ENCODE assay signal across 19 cellular contexts in genomic region chr6:113676972-113677371, GRCh38.
DNase-seq lines count a peak whose midpoint lies in the region; ATAC-seq, FAIRE-seq and TF ChIP-seq lines count a peak whose summit lies in the region.
"Had no signal": no experiment of that assay in that cellular context is flagged by ENCODE, and none has a peak within 500 bp of the region (broad histone marks: within the 10 kb centered on the region; RNA-seq: fewer than 3 reads in every experiment).

No MANE protein-coding gene starts in this region.

- no peak overlapping the region for H3K56ac ChIP-seq in H1 (replicated peaks; ENCODE audit: insufficient read length, low read depth, low read length)

- POLR2A ChIA-PET in H1 (lab: Charles Lee; ENCODE audit: partially characterized antibody) = no interaction called here

- H3K23ac ChIP-seq in H1 (ENCODE audit: insufficient read length) = no peak overlapping the region

- H3K4me2 ChIP-seq in H1 (ENCODE audit: insufficient read depth in 1 of 2, low read depth in 2 of 2, low read length in 2 of 2) = no peak overlapping the region
- H3K4me2 ChIP-seq in neural progenitor cell = no peak overlapping the region
- H3K4me2 ChIP-seq: BLaER1 treated with 17β-estradiol and CSF1 and Interleukin-3, amounts not matched to agents 10 nM and 100 nM had no signal

- no peaks in the 10 kb centered on the region for H3K79me1 ChIP-seq in H1 (ENCODE audit: low read depth, low read length)

- H2BK120ac ChIP-seq in H1 (replicated peaks; ENCODE audit: low read depth, low read length) = no peak overlapping the region

- H3K4me3 ChIP-seq in H1 (ENCODE audit: extremely low read depth in 1 of 4, insufficient read depth in 2 of 4, low read depth in 3 of 4, low read length in 4 of 4) (no peak overlapping the region), neural progenitor cell (no peak overlapping the region)
- H3K4me3 ChIP-seq: BLaER1 treated with 17β-estradiol and CSF1 and Interleukin-3, amounts not matched to agents 10 nM and 100 nM had no signal

- peak overlapping the region; percentile 80 for H3K27ac Mint-ChIP-seq in neural progenitor cell
- H3K27ac Mint-ChIP-seq: CD4-positive, CD25-positive, alpha-beta regulatory T cell had no signal

- H2BK15ac ChIP-seq in H1 (ENCODE audit: low read length) = no peak overlapping the region

- no peak overlapping the region for H4K8ac ChIP-seq in H1 (ENCODE audit: extremely low read depth, insufficient read depth, low read length)

- H3K36me3 ChIP-seq in H1 (ENCODE audit: control insufficient read depth in 2 of 4, insufficient read depth in 4 of 4, low read length in 3 of 4) (no peaks in the 10 kb centered on the region), neural progenitor cell (no peaks in the 10 kb centered on the region)
- H3K36me3 ChIP-seq: BLaER1 treated with 17β-estradiol and CSF1 and Interleukin-3, amounts not matched to agents 10 nM and 100 nM had no signal

- 93% methylated on average over 1 of the region's 1 CpG; no CpG with 5 or more reads in 1 of the 2 experiments for WGBS in H1 (ENCODE audit: extremely low coverage in 1 of 2, insufficient coverage in 1 of 2, insufficient read length in 1 of 2, insufficient replicate concordance in 2 of 2, low coverage in 1 of 2, low lambda C conversion rate in 2 of 2, missing lambda C conversion rate in 1 of 2), 2 experiments

- H3K14ac ChIP-seq in H1 (ENCODE audit: insufficient read length) = no peak overlapping the region

- FAIRE-seq in H1 (lab: Jason Lieb, UNC) = no peak
- FAIRE-seq: G401.6, GM12892, GM19239 had no signal

- TF ChIP-seq CTCF in H1 (IDR thresholded peaks at IDR 0.05; ENCODE audit: control extremely low read depth in 1 of 3, insufficient read depth in 1 of 3, low read depth in 1 of 3, low read length in 3 of 3) (no peak), neural progenitor cell (IDR thresholded peaks at IDR 0.05) (no peak)

- no peaks in the 10 kb centered on the region for H3K9me3 ChIP-seq in H1 (ENCODE audit: insufficient read depth in 2 of 2, low read depth in 1 of 2, low read length in 1 of 2)
- no peaks in the 10 kb centered on the region for H3K9me3 ChIP-seq in neural progenitor cell (ENCODE audit: low read depth)
- H3K9me3 ChIP-seq: BLaER1 treated with 17β-estradiol and CSF1 and Interleukin-3, amounts not matched to agents 10 nM and 100 nM had no signal

- no peak for DNase-seq in left ventricle myocardium superior
- no peak for DNase-seq in Right ventricle myocardium superior
- DNase-seq in H1 (ENCODE audit: low read depth in 1 of 2, low spot score in 2 of 2) = no peak
- DNase-seq in neural progenitor cell (ENCODE audit: low spot score) = no peak
- no peak for DNase-seq in GF-D8 (lab: John Stamatoyannopoulos, UW)
- no peak for DNase-seq in HCEC 1CT
- DNase-seq: ACHN; Calu3; CD4-positive, CD25-positive, alpha-beta regulatory T cell; DMS 273 treated with DMSO at 0.1 percent for 48 hours; EL; H7; KG1 had no signal

- no peaks in the 10 kb centered on the region for H3K79me2 ChIP-seq in H1 (ENCODE audit: control insufficient read depth in 1 of 2, insufficient read depth in 2 of 2, low read length in 2 of 2)
- no peaks in the 10 kb centered on the region for H3K79me2 ChIP-seq in neural progenitor cell (ENCODE audit: low read depth)

- peaks cover 24% of the 10 kb centered on the region for H3K4me1 Mint-ChIP-seq in neural progenitor cell
- H3K4me1 Mint-ChIP-seq: CD4-positive, CD25-positive, alpha-beta regulatory T cell had no signal

- H3K27ac ChIP-seq in H1 (ENCODE audit: low read depth, low read length) (no peak overlapping the region), neural progenitor cell (no peak overlapping the region)
- H3K27ac ChIP-seq: BLaER1 treated with 17β-estradiol and CSF1 and Interleukin-3, amounts not matched to agents 10 nM and 100 nM had no signal

- CTCF ChIA-PET in H1 (lab: Charles Lee; ENCODE audit: partially characterized antibody) = interaction anchor here (1.0 to 1.8 kb wide), 3 partner anchors 11 to 187 kb away, joined by 3 to 4 read pairs (median 3); no protein-coding TSS in a partner anchor

- no peak overlapping the region for H4K91ac ChIP-seq in H1 (replicated peaks; ENCODE audit: insufficient read length, low read length)

- no peak overlapping the region for H2BK20ac ChIP-seq in H1 (ENCODE audit: low read length)

- no peak for TF ChIP-seq POLR2A in H1 (IDR thresholded peaks at IDR 0.05; ENCODE audit: control extremely low read depth in 1 of 2, low read depth in 2 of 2, low read length in 2 of 2)

- no peak overlapping the region for H3K18ac ChIP-seq in H1 (ENCODE audit: extremely low read depth, low read length)

- no peak for TF ChIP-seq RAD21 in H1 (IDR thresholded peaks at IDR 0.05 in 1 of 2, conservative IDR thresholded peaks at IDR 0.05 in 1 of 2; ENCODE audit: low read depth in 2 of 2, low read length in 2 of 2)

- no peak overlapping the region; the same call in 1 of the 2 replicates for H2BK12ac ChIP-seq in H1 (ENCODE audit: low read depth, low read length)

- H3K27me3 ChIP-seq in H1 (replicated peaks in 1 of 4; ENCODE audit: control insufficient read depth in 3 of 4, extremely low read depth in 1 of 4, insufficient read depth in 3 of 4, low read length in 3 of 4) (no peaks in the 10 kb centered on the region), neural progenitor cell (no peaks in the 10 kb centered on the region)
- H3K27me3 ChIP-seq: BLaER1 treated with 17β-estradiol and CSF1 and Interleukin-3, amounts not matched to agents 10 nM and 100 nM had no signal

- no peaks in the 10 kb centered on the region for H4K20me1 ChIP-seq in H1 (replicated peaks in 1 of 2; ENCODE audit: control insufficient read depth in 1 of 2, insufficient read depth in 2 of 2, low read length in 2 of 2)
- no peaks in the 10 kb centered on the region for H4K20me1 ChIP-seq in neural progenitor cell (ENCODE audit: low read depth)
- H4K20me1 ChIP-seq: BLaER1 treated with 17β-estradiol and CSF1 and Interleukin-3, amounts not matched to agents 10 nM and 100 nM had no signal

- ATAC-seq in left ventricle myocardium superior (peak; percentile 36), Right ventricle myocardium superior (ENCODE audit: poor library complexity) (no peak), GM19351 (IDR thresholded peaks at IDR 0.05; ENCODE audit: unreplicated experiment) (no peak)

- H3K9ac ChIP-seq in H1 (replicated peaks in 1 of 4; ENCODE audit: extremely low read depth in 1 of 4, low read depth in 3 of 4, low read length in 3 of 4) (no peak overlapping the region), neural progenitor cell (no peak overlapping the region)
- H3K9ac ChIP-seq: BLaER1 treated with 17β-estradiol and CSF1 and Interleukin-3, amounts not matched to agents 10 nM and 100 nM had no signal

- H2AFZ ChIP-seq in H1 (ENCODE audit: low read length) (no peak overlapping the region), neural progenitor cell (replicated peaks) (no peak overlapping the region)

- H3K9me3 Mint-ChIP-seq in neural progenitor cell = no peaks in the 10 kb centered on the region
- H3K9me3 Mint-ChIP-seq: IgD-negative memory B cell had no signal

- peaks cover 21% of the 10 kb centered on the region for H3F3A ChIP-seq in neural progenitor cell (ENCODE audit: low read depth)

- H3K4me3 Mint-ChIP-seq in neural progenitor cell = no peak overlapping the region
- H3K4me3 Mint-ChIP-seq: CD4-positive, CD25-positive, alpha-beta regulatory T cell; IgD-negative memory B cell had no signal

- no peak for TF ChIP-seq EP300 in H1 (IDR thresholded peaks at IDR 0.05; ENCODE audit: borderline replicate concordance in 1 of 2, low read depth in 2 of 2, low read length in 2 of 2)

- H3K23me2 ChIP-seq in H1 (ENCODE audit: low read depth, low read length) = no peaks in the 10 kb centered on the region

- H3K4ac ChIP-seq in H1 (replicated peaks; ENCODE audit: insufficient read length, low read depth, low read length) = no peak overlapping the region

- no peak overlapping the region for H4K5ac ChIP-seq in H1 (ENCODE audit: insufficient read length, low read depth, low read length)

- no peaks in the 10 kb centered on the region for H3K36me3 Mint-ChIP-seq in neural progenitor cell
- H3K36me3 Mint-ChIP-seq: CD4-positive, CD25-positive, alpha-beta regulatory T cell had no signal

- H2BK5ac ChIP-seq in H1 (ENCODE audit: low read depth, low read length) = 0 out of 2 replicates have a peak overlapping the region, but pooled peaks have one; percentile 19

- no peak overlapping the region for H2AK5ac ChIP-seq in H1 (ENCODE audit: low read depth, low read length)

- H3K4me1 ChIP-seq in H1 (replicated peaks in 1 of 4; ENCODE audit: control insufficient read depth in 3 of 4, insufficient read depth in 4 of 4, low read length in 3 of 4) (peaks cover 3 to 18% (median 16%) of the 10 kb centered on the region in 4 experiments; a peak in 5 of 7 replicates), neural progenitor cell (peaks cover 20% of the 10 kb centered on the region)

- intact Hi-C loops in left ventricle myocardium superior (cut with micrococcal nuclease) (no loop called here), Right ventricle myocardium superior (cut with DNase I) (no loop called here)

- H3K27me3 Mint-ChIP-seq in neural progenitor cell (ENCODE audit: insufficient read depth, low read depth) = peaks cover 11% of the 10 kb centered on the region
- H3K27me3 Mint-ChIP-seq: IgD-negative memory B cell had no signal

TF ChIP-seq in H1, 55 proteins besides CTCF, POLR2A, EP300 and RAD21:
- TF ChIP-seq NANOG (IDR thresholded peaks at IDR 0.05; ENCODE audit: insufficient read depth, low read depth, low read length, poor library complexity, severe bottlenecking) (no peak), PHF8 (conservative IDR thresholded peaks at IDR 0.05; ENCODE audit: low read depth, low read length) (no peak), CREB1 (IDR thresholded peaks at IDR 0.05) (no peak), TBP (IDR thresholded peaks at IDR 0.05; ENCODE audit: low read depth, low read length) (no peak), SP1 (IDR thresholded peaks at IDR 0.05; ENCODE audit: low read depth, low read length) (no peak)
